1 cellular context compared by ENCODE assay signal in the genomic region with DNA sequence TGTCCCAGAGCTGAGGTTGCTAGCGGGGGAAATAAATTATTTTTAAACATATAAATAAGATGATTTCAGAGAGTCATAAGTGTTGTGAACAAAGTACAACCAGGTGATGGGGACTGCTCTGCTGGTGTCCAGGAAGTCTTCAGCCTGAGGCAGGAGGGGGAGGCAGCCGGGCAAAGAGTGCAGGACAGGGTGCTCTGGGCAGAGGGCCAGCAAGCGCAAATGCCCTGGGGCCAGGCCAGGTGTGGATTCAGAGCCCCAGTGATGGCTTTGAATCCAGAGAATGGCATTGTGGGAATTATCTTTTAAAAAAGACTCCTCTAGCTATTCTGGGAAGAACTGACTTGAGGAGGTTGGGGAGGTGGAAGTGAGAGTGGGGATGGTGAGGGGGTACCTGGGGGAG.
TF ChIP-seq lines count a peak whose summit lies in the region.

No MANE protein-coding gene starts in this region.

TF ChIP-seq in HCT116, 20 proteins besides CTCF, POLR2A, EP300 and RAD21:
- TF ChIP-seq ZNF274 (IDR thresholded peaks at IDR 0.05; ENCODE audit: low read depth, low read length) = no peak
- TF ChIP-seq, protein P1, sequence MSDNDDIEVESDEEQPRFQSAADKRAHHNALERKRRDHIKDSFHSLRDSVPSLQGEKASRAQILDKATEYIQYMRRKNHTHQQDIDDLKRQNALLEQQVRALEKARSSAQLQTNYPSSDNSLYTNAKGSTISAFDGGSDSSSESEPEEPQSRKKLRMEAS (IDR thresholded peaks at IDR 0.05) = no peak
- TF ChIP-seq CEBPB (IDR thresholded peaks at IDR 0.05; ENCODE audit: low read depth) = no peak
- TF ChIP-seq FOSL1 (IDR thresholded peaks at IDR 0.05; ENCODE audit: low read depth) = no peak
- no peak for TF ChIP-seq EGR1 (IDR thresholded peaks at IDR 0.05; ENCODE audit: low read depth)
- TF ChIP-seq ELF1 (IDR thresholded peaks at IDR 0.05; ENCODE audit: borderline replicate concordance, low read depth) = no peak
- TF ChIP-seq, protein P2, sequence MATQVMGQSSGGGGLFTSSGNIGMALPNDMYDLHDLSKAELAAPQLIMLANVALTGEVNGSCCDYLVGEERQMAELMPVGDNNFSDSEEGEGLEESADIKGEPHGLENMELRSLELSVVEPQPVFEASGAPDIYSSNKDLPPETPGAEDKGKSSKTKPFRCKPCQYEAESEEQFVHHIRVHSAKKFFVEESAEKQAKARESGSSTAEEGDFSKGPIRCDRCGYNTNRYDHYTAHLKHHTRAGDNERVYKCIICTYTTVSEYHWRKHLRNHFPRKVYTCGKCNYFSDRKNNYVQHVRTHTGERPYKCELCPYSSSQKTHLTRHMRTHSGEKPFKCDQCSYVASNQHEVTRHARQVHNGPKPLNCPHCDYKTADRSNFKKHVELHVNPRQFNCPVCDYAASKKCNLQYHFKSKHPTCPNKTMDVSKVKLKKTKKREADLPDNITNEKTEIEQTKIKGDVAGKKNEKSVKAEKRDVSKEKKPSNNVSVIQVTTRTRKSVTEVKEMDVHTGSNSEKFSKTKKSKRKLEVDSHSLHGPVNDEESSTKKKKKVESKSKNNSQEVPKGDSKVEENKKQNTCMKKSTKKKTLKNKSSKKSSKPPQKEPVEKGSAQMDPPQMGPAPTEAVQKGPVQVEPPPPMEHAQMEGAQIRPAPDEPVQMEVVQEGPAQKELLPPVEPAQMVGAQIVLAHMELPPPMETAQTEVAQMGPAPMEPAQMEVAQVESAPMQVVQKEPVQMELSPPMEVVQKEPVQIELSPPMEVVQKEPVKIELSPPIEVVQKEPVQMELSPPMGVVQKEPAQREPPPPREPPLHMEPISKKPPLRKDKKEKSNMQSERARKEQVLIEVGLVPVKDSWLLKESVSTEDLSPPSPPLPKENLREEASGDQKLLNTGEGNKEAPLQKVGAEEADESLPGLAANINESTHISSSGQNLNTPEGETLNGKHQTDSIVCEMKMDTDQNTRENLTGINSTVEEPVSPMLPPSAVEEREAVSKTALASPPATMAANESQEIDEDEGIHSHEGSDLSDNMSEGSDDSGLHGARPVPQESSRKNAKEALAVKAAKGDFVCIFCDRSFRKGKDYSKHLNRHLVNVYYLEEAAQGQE (IDR thresholded peaks at IDR 0.05; ENCODE audit: low read depth) = no peak
- TF ChIP-seq JUND (IDR thresholded peaks at IDR 0.05) = no peak
- TF ChIP-seq TCF7L2 (IDR thresholded peaks at IDR 0.05; ENCODE audit: borderline replicate concordance, extremely low read depth, insufficient read depth, insufficient read length) = no peak
